In the genomic region with DNA sequence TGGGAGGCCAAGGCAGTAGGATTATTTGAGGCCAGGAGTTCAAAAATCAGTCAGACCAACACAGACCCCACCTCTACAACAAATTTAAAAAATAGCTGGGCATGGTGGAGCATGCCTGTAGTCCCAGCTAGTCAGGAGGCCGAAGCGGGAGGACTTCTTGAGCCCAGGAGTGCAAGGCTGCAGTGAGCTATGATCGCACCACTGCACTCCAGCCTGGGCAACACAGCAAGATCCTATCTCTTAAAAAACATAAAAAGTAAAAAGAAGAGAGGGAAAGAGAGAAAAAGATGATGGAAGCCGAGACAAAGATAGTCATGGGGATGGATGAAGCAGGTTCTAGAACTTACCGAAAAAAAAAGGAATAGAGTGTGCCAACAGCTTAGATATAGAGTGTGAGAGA, we compare ENCODE assay signal across 29 cellular contexts. TPM values are rescaled to one million over a fixed set of nuclear protein-coding genes. Genes with fewer than 3 reads are reported as not detected.
A peak's percentile ranks its signal among the peaks of the same experiment; 100 is the strongest.
DNase-seq lines count a peak whose midpoint lies in the region; ATAC-seq, FAIRE-seq and TF ChIP-seq lines count a peak whose summit lies in the region.
"Had no signal": no experiment of that assay in that cellular context is flagged by ENCODE, and none has a peak within 500 bp of the region (broad histone marks: within the 10 kb centered on the region; RNA-seq: fewer than 3 reads in every experiment).

No MANE protein-coding gene starts in this region.

- H3K36me3 ChIP-seq in SJCRH30 (no peaks in the 10 kb centered on the region), K562 (ENCODE audit: control insufficient read depth, insufficient read depth, low read length) (no peaks in the 10 kb centered on the region), osteoblast (ENCODE audit: insufficient read depth, low read length) (no peaks in the 10 kb centered on the region)
- H3K36me3 ChIP-seq: BE2C, BLaER1 had no signal

- H3K27ac ChIP-seq in SJCRH30 (peak overlapping the region; percentile 35), K562 (ENCODE audit: extremely low read depth, low read depth, low read length) (no peak overlapping the region), osteoblast (ENCODE audit: low read depth, low read length) (no peak overlapping the region)
- H3K27ac ChIP-seq: BLaER1 had no signal

- H3K27me3 ChIP-seq in SJCRH30 = no peaks in the 10 kb centered on the region
- H3K27me3 ChIP-seq in K562 (ENCODE audit: control insufficient read depth in 2 of 2, insufficient read depth in 2 of 2, low read length in 2 of 2) = 0 out of 5 replicates have a peak, but pooled peaks cover 0 to 2% of the 10 kb centered on the region in 2 experiments
- H3K27me3 ChIP-seq in osteoblast (ENCODE audit: insufficient read depth, low read length) = no peaks in the 10 kb centered on the region
- H3K27me3 ChIP-seq: BE2C, BLaER1 had no signal

- intact Hi-C loops in K562 (cut with micrococcal nuclease) = loop anchor here (5.0 to 10.0 kb wide), 3 partner anchors 72 to 175 kb away; no protein-coding TSS in a partner anchor

- H3K79me2 ChIP-seq in K562 (ENCODE audit: control insufficient read depth, insufficient read depth, low read length) (no peaks in the 10 kb centered on the region), osteoblast (ENCODE audit: insufficient read depth, low read length) (no peaks in the 10 kb centered on the region)

- no peak for TF ChIP-seq RAD21 in K562 (CRISPR knock-in tag; conservative IDR thresholded peaks at IDR 0.05 in 1 of 2, IDR thresholded peaks at IDR 0.05 in 1 of 2)

- H3K4me1 Mint-ChIP-seq in nephron (peaks cover 36% of the 10 kb centered on the region), osteocyte (ENCODE audit: unreplicated experiment) (peaks cover 25% of the 10 kb centered on the region)

- TF ChIP-seq POLR2A in K562 (conservative IDR thresholded peaks at IDR 0.05) = no peak

- H3K9me1 ChIP-seq in K562 (ENCODE audit: control insufficient read depth, insufficient read depth, low read length) = no peaks in the 10 kb centered on the region

- 49% methylated on average over 5 of the region's 5 CpGs for WGBS in K562 (ENCODE audit: insufficient coverage, low coverage, missing lambda C conversion rate)

- CTCF ChIA-PET in K562 (lab: Yijun Ruan, JAX; ENCODE audit: low intra/inter-chr PET ratio) = interaction anchor here (0.6 kb wide), 1 partner anchor 716 kb away, joined by 3 read pairs; no protein-coding TSS in a partner anchor

- H3K4me1 ChIP-seq in SJCRH30 (peaks cover 10% of the 10 kb centered on the region; the same call in 1 of the 2 replicates), K562 (replicated peaks in 1 of 2; ENCODE audit: control insufficient read depth in 2 of 2, insufficient read depth in 2 of 2, low read length in 2 of 2) (peaks cover 11 to 14% of the 10 kb centered on the region in 2 experiments), osteoblast (ENCODE audit: insufficient read depth, low read length) (peaks cover 10% of the 10 kb centered on the region)
- H3K4me1 ChIP-seq: BE2C had no signal

- no peak overlapping the region for H3K4me3 Mint-ChIP-seq in nephron
- no peak overlapping the region for H3K4me3 Mint-ChIP-seq in osteocyte (ENCODE audit: unreplicated experiment)
- H3K4me3 Mint-ChIP-seq: CD14-positive monocyte; CD4-positive, alpha-beta memory T cell; CD4-positive, CD25-positive, alpha-beta regulatory T cell; CD8-positive, alpha-beta memory T cell had no signal

- ATAC-seq in K562 = no peak
- ATAC-seq: GM12878 had no signal

- no peak for TF ChIP-seq CTCF in K562 (IDR thresholded peaks at IDR 0.05 in 2 of 3, conservative IDR thresholded peaks at IDR 0.05 in 1 of 3; ENCODE audit: insufficient read depth in 2 of 3, low read depth in 1 of 3, low read length in 3 of 3)
- no peak for TF ChIP-seq CTCF in nephron (IDR thresholded peaks at IDR 0.05; ENCODE audit: unreplicated experiment in 3 of 3)
- no peak for TF ChIP-seq CTCF in osteoblast (IDR thresholded peaks at IDR 0.05; ENCODE audit: extremely low read depth, low read depth, low read length)
- TF ChIP-seq CTCF in osteocyte (IDR thresholded peaks at IDR 0.05) = no peak

- no peak for FAIRE-seq in K562 (lab: Jason Lieb, UNC)
- FAIRE-seq: A204.1, GM12878, GM12892, GM18507 had no signal

- H3K9me3 ChIP-seq in SJCRH30 (replicated peaks) = no peaks in the 10 kb centered on the region
- peaks cover 3% of the 10 kb centered on the region; the same call in 1 of the 2 replicates for H3K9me3 ChIP-seq in K562 (replicated peaks; ENCODE audit: control insufficient read depth, insufficient read depth, low read depth, low read length)
- H3K9me3 ChIP-seq in osteoblast (ENCODE audit: low read depth, low read length) = no peaks in the 10 kb centered on the region
- H3K9me3 ChIP-seq: BE2C had no signal

- no peak for DNase-seq in SJCRH30
- DNase-seq in K562 (ENCODE audit: extremely low read depth in 1 of 4, low spot score in 3 of 4) = no peak
- DNase-seq in osteoblast (ENCODE audit: insufficient read length, low spot score, missing footprints) = peak; percentile 1
- no peak for DNase-seq in osteocyte (ENCODE audit: extremely low spot score, unreplicated experiment)
- DNase-seq in NCI-H1105 treated with DMSO at 0.1 percent for 48 hours (lab: John Stamatoyannopoulos, UW) = no peak
- no peak for DNase-seq in midbrain (lab: John Stamatoyannopoulos, UW)
- no peak for DNase-seq in hippocampal formation (lab: John Stamatoyannopoulos, UW)
- DNase-seq: 8988T; ACHN; BE2C; C1 segment of cervical spinal cord; CD4-positive, alpha-beta memory T cell; CD4-positive, CD25-positive, alpha-beta regulatory T cell; CD8-positive, alpha-beta memory T cell; COR-L47; DMS 273 treated with DMSO at 0.1 percent for 48 hours; DMS153; DMS53; DMS79; DND-41; EL; GDM1 had no signal

- no peaks in the 10 kb centered on the region for H3K36me3 Mint-ChIP-seq in nephron (ENCODE audit: low read depth)
- H3K36me3 Mint-ChIP-seq in osteocyte (ENCODE audit: unreplicated experiment) = no peaks in the 10 kb centered on the region
- H3K36me3 Mint-ChIP-seq: CD14-positive monocyte had no signal

- in situ Hi-C loops in K562 (cut with MboI) = no loop called here

- no TSS peak for BruUV-seq in K562 (replicated peaks; lab: Mats Ljungman, UMichigan)

- no peak overlapping the region for H3K4me3 ChIP-seq in SJCRH30
- H3K4me3 ChIP-seq in K562 = no peak overlapping the region
- H3K4me3 ChIP-seq in osteoblast (ENCODE audit: insufficient read depth, low read length) = no peak overlapping the region
- H3K4me3 ChIP-seq: BLaER1, GM12878 had no signal

- no peak overlapping the region for H2AFZ ChIP-seq in K562 (ENCODE audit: low read depth, low read length)
- no peak overlapping the region for H2AFZ ChIP-seq in osteoblast (ENCODE audit: low read length)

- H3K27me3 Mint-ChIP-seq in nephron (ENCODE audit: low read depth) = no peaks in the 10 kb centered on the region
- no peaks in the 10 kb centered on the region for H3K27me3 Mint-ChIP-seq in osteocyte (ENCODE audit: unreplicated experiment)

- H3K4me2 ChIP-seq in K562 (ENCODE audit: insufficient read depth, low read length) (no peak overlapping the region), osteoblast (ENCODE audit: insufficient read depth, low read length) (no peak overlapping the region)
- H3K4me2 ChIP-seq: BLaER1 had no signal

- H4K20me1 ChIP-seq in K562 (replicated peaks; ENCODE audit: control insufficient read depth, insufficient read depth, low read length) = no peaks in the 10 kb centered on the region
- H4K20me1 ChIP-seq in osteoblast (ENCODE audit: insufficient read depth, low read length) = no peaks in the 10 kb centered on the region
- H4K20me1 ChIP-seq: BLaER1 had no signal

- H3K9me3 Mint-ChIP-seq in nephron = no peaks in the 10 kb centered on the region
- no peaks in the 10 kb centered on the region for H3K9me3 Mint-ChIP-seq in osteocyte (ENCODE audit: unreplicated experiment)

- no peak for TF ChIP-seq EP300 in K562 (IDR thresholded peaks at IDR 0.05; ENCODE audit: low read length)

- H3K27ac Mint-ChIP-seq in nephron (peak overlapping the region in 2 of 3 experiments; percentile 11 to 22), osteocyte (ENCODE audit: unreplicated experiment) (no peak overlapping the region)
- H3K27ac Mint-ChIP-seq: CD4-positive, CD25-positive, alpha-beta regulatory T cell had no signal

- POLR2A ChIA-PET in K562 (lab: Yijun Ruan, JAX) = no interaction called here

- no peak overlapping the region for H3K9ac ChIP-seq in K562 (ENCODE audit: insufficient read depth in 1 of 2, low read depth in 2 of 2, low read length in 2 of 2)
- H3K9ac ChIP-seq: BLaER1 had no signal

RNA-seq across cellular contexts. Expression of a gene that starts 25.8 kb away (rescaled TPM):
- 24.7 and 30.6 TPM in 2 replicates for total RNA-seq in SJCRH30 (2014; rRNA removed; shearing (Covaris generic))
- total RNA-seq in K562 (2011; cell fraction: chromatin; rRNA removed; ENCODE audit: low replicate concordance) = 10.1 and 10.8 TPM in 2 replicates
- total RNA-seq in K562 (2011; cell fraction: nucleolus; rRNA removed) = 7.1 and 8.8 TPM in 2 replicates
- total RNA-seq in K562 (2011; cell fraction: nucleoplasm; rRNA removed) = 7.9 and 13.3 TPM in 2 replicates
- total RNA-seq in K562 (2014; rRNA removed) (34.7 and 41.1 TPM in 2 replicates), K562 (2014; rRNA removed; fragmentation: Illumina TruSeq; extraction: Trizol) (39.9 and 41.0 TPM in 2 replicates), K562 (2015; rRNA removed; fragmentation: Illumina TruSeq; extraction: Trizol) (36.4 and 39.0 TPM in 2 replicates), K562 (2021) (28.1 and 30.2 TPM in 2 replicates), osteoblast (8.0 and 8.3 TPM in 2 replicates), osteocyte (4.2 and 5.6 TPM in 2 replicates)
- polyA plus RNA-seq in K562 (2011; rRNA removed) (15.9 and 22.6 TPM in 2 replicates), K562 (2014; fragmentation: Illumina TruSeq; extraction: Trizol) (48.2 and 51.2 TPM in 2 replicates), K562 (2014; fragmentation: Nextera tagmentation; extraction: Ambion mirVana) (100 to 1,000 TPM; 103 to 114 TPM), K562 (2014; rRNA removed) (35.7 and 46.6 TPM in 2 replicates)
- 8.4 and 11.0 TPM in 2 replicates for polyA plus RNA-seq in K562 (2011; cell fraction: cytosol; rRNA removed)
- polyA plus RNA-seq in K562 (2011; cell fraction: nucleus; rRNA removed) = 12.8 and 16.4 TPM in 2 replicates
- 16.5 and 38.9 TPM in 2 replicates for polyA plus RNA-seq in K562 (2012)
- 17.4 and 17.6 TPM in 2 replicates for polyA minus RNA-seq in K562 (2011; rRNA and poly(A)+ RNA removed)
- polyA minus RNA-seq in K562 (2011; cell fraction: cytosol; rRNA and poly(A)+ RNA removed) = 6.8 and 8.6 TPM in 2 replicates
- 9.7 and 17.2 TPM in 2 replicates for polyA minus RNA-seq in K562 (2011; cell fraction: nucleus; rRNA and poly(A)+ RNA removed)

RNA-seq across cellular contexts. Expression of a gene that starts 55.5 kb away (rescaled TPM):
- total RNA-seq in SJCRH30 (2014; rRNA removed; shearing (Covaris generic)) = 0.71 and 1.0 TPM in 2 replicates
- total RNA-seq in K562 (2011; cell fraction: chromatin; rRNA removed; ENCODE audit: low replicate concordance) = 0.37 TPM in 1 of 2 replicates, not detected in the other
- 0.50 and 0.53 TPM in 2 replicates for total RNA-seq in K562 (2011; cell fraction: nucleolus; rRNA removed)
- 0.29 and 0.46 TPM in 2 replicates for total RNA-seq in K562 (2011; cell fraction: nucleoplasm; rRNA removed)
- total RNA-seq in K562 (2014; rRNA removed) = 0.08 TPM in 1 of 2 replicates, not detected in the other
- total RNA-seq in K562 (2014; rRNA removed; fragmentation: Illumina TruSeq; extraction: Trizol) = not detected in 2 replicates
- total RNA-seq in K562 (2015; rRNA removed; fragmentation: Illumina TruSeq; extraction: Trizol) = not detected in 2 replicates
- 0.04 TPM in 2 replicates for total RNA-seq in K562 (2021)
- polyA plus RNA-seq in K562 (2011; rRNA removed) = 0.13 and 0.35 TPM in 2 replicates
- polyA plus RNA-seq in K562 (2011; cell fraction: cytosol; rRNA removed) = 0.35 and 0.51 TPM in 2 replicates
- polyA plus RNA-seq in K562 (2011; cell fraction: nucleus; rRNA removed) = 0.17 and 0.28 TPM in 2 replicates
- 0.21 TPM in 2 replicates for polyA plus RNA-seq in K562 (2012)
- 0.01 and 0.03 TPM in 2 replicates for polyA plus RNA-seq in K562 (2014; fragmentation: Illumina TruSeq; extraction: Trizol)
- under 1 TPM in 1 of 2 experiments, not detected in 1; 0.01 TPM for polyA plus RNA-seq in K562 (2014; fragmentation: Nextera tagmentation; extraction: Ambion mirVana)
- polyA plus RNA-seq in K562 (2014; rRNA removed) = 0.01 TPM in 2 replicates
- 0.21 and 0.27 TPM in 2 replicates for polyA minus RNA-seq in K562 (2011; rRNA and poly(A)+ RNA removed)
- polyA minus RNA-seq in K562 (2011; cell fraction: cytosol; rRNA and poly(A)+ RNA removed) = 0.38 and 1.2 TPM in 2 replicates
- 0.27 and 1.00 TPM in 2 replicates for polyA minus RNA-seq in K562 (2011; cell fraction: nucleus; rRNA and poly(A)+ RNA removed)
- 3.3 and 3.5 TPM in 2 replicates for total RNA-seq in osteoblast
- 0.29 and 0.40 TPM in 2 replicates for total RNA-seq in osteocyte
- total RNA-seq: CD4-positive, alpha-beta memory T cell; CD8-positive, alpha-beta memory T cell had no signal
- polyA plus RNA-seq: CD4-positive, alpha-beta memory T cell; CD4-positive, CD25-positive, alpha-beta regulatory T cell; CD8-positive, alpha-beta memory T cell had no signal
